In the genomic region with DNA sequence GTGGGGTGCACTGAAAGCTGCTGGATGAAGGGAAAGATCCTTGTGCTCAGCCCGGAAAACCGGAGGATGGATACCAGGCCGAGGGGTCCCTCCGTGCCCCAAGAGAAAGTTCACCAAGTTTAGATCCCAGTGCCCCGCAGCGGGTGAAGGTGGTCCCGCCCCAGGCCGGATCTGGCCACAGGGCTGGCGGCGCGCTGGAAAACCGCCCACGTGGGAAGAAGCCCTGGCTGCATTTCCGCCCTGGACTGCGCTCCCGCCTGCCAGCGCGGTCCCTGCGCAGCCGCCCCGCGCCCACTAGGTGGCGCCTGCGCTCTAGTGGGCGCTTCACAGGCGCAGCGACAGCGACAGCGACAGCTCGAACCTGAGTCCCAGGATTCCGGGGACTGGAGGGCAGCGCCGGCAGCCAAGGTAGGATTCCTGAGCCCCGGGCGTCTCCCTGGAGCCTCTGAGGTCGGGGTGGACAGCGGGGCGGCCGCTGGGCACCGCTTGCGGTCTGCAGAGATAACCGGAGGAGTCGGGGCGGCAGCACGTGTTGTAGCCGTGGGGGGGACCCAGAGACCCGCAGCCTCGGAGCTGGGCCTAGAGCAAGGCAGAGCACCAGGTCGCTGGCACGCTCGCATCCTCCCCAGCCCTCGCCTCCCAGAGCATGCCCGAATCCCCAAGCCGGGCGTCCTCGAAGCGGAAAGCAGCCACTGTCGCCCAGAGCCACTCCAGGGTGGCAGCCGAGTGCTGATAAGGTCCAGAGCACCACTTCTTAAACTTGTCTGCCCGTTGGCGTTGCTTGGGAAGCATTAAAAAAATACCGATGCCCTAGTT, we compare ENCODE assay signal across 8 cellular contexts. TPM values are rescaled to one million over a fixed set of nuclear protein-coding genes. Genes with fewer than 3 reads are reported as not detected.
A peak's percentile ranks its signal among the peaks of the same experiment; 100 is the strongest.
DNase-seq lines count a peak whose midpoint lies in the region; ATAC-seq and TF ChIP-seq lines count a peak whose summit lies in the region.

A gene with protein sequence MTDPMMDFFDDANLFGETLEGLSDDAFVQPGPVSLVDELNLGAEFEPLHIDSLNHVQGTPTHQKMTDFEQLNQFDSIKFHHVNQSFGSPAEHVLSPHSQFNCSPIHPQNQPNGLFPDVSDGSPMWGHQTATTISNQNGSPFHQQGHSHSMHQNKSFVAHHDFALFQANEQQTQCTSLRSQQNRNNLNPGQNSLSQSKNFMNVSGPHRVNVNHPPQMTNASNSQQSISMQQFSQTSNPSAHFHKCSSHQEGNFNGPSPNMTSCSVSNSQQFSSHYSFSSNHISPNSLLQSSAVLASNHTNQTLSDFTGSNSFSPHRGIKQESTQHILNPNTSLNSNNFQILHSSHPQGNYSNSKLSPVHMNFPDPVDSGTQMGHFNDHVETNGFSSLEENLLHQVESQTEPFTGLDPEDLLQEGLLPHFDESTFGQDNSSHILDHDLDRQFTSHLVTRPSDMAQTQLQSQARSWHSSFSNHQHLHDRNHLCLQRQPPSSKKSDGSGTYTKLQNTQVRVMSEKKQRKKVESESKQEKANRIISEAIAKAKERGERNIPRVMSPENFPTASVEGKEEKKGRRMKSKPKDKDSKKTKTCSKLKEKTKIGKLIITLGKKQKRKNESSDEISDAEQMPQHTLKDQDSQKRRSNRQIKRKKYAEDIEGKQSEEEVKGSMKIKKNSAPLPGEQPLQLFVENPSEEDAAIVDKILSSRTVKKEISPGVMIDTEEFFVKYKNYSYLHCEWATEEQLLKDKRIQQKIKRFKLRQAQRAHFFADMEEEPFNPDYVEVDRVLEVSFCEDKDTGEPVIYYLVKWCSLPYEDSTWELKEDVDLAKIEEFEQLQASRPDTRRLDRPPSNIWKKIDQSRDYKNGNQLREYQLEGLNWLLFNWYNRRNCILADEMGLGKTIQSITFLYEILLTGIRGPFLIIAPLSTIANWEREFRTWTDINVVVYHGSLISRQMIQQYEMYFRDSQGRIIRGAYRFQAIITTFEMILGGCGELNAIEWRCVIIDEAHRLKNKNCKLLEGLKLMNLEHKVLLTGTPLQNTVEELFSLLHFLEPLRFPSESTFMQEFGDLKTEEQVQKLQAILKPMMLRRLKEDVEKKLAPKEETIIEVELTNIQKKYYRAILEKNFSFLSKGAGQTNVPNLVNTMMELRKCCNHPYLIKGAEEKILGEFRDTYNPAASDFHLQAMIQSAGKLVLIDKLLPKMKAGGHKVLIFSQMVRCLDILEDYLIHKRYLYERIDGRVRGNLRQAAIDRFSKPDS (N-terminal part only) (plus strand): TSS at position 322 of the 816 bp plus-strand sequence. CDS start 101,099 bp downstream, outside the sequence.

- peak within 1 kb of the TSS; percentile 92 for H3K23ac ChIP-seq in IMR-90 (ENCODE audit: low read depth, low read length)

- no peaks in the 10 kb centered on the region for H3K9me3 ChIP-seq in IMR-90 (ENCODE audit: control insufficient read depth, insufficient read depth, low read length)
- no peaks in the 10 kb centered on the region for H3K9me3 ChIP-seq in mucosa of descending colon

- TF ChIP-seq RAD21 in IMR-90 (IDR thresholded peaks at IDR 0.05; ENCODE audit: low read length) = peak; percentile 97

- in situ Hi-C loops in IMR-90 (cut with MboI; ENCODE audit: low sequenced_read_pairs) = loop anchor here (10.0 to 25.0 kb wide), 4 partner anchors 100 to 1168 kb away; a partner anchor contains a TSS

- H4K8ac ChIP-seq in IMR-90 (ENCODE audit: low read depth in 2 of 2, low read length in 2 of 2) = peak within 1 kb of the TSS; percentile 93 to 95

- TF ChIP-seq CTCF in IMR-90 (conservative IDR thresholded peaks at IDR 0.05; ENCODE audit: low read depth, low read length) (peak; percentile 98), epithelial cell of esophagus (IDR thresholded peaks at IDR 0.05; ENCODE audit: insufficient read depth, low read depth, low read length, missing control alignments) (peak; percentile 70), mucosa of descending colon (IDR thresholded peaks at IDR 0.05) (peak; percentile 100)

- H3K4ac ChIP-seq in IMR-90 (ENCODE audit: low read depth, low read length) = peak within 1 kb of the TSS; percentile 93

- H2BK15ac ChIP-seq in IMR-90 (ENCODE audit: low read depth, low read length) = peak within 1 kb of the TSS; percentile 76; the same call in 2 of the 3 replicates

- H3K27me3 ChIP-seq in IMR-90 (ENCODE audit: control insufficient read depth, insufficient read depth, low read length) = no peaks in the 10 kb centered on the region

- H3K4me2 ChIP-seq in IMR-90 (ENCODE audit: low read depth, low read length) = peak within 1 kb of the TSS; percentile 97

- intact Hi-C loops in IMR-90 (cut with micrococcal nuclease) = loop anchor here (1.0 to 5.0 kb wide), 8 partner anchors 26 to 228 kb away; no protein-coding TSS in a partner anchor
- intact Hi-C loops in mucosa of descending colon (cut with DNase I, micrococcal nuclease) = loop anchor here (5.0 to 10.0 kb wide), 3 partner anchors 47 to 150 kb away; no protein-coding TSS in a partner anchor

- peak within 1 kb of the TSS; percentile 84 for H3K9ac ChIP-seq in IMR-90 (ENCODE audit: low read depth, low read length)

- peak within 1 kb of the TSS; percentile 84 for H3K56ac ChIP-seq in IMR-90 (ENCODE audit: extremely low read depth, insufficient read depth, low read length)

- H2AFZ ChIP-seq in IMR-90 (replicated peaks; ENCODE audit: low read length, poor library complexity) = peak within 1 kb of the TSS; percentile 96

- ATAC-seq in GM21526 (IDR thresholded peaks at IDR 0.05; ENCODE audit: low FRiP score, unreplicated experiment) = peak; percentile 72
- peak; percentile 78 for ATAC-seq in IMR-90 (ENCODE audit: low read depth)
- peak; percentile 90 for ATAC-seq in mucosa of descending colon

- H2AK9ac ChIP-seq in IMR-90 (replicated peaks; ENCODE audit: low read depth, low read length, poor library complexity) = peak within 1 kb of the TSS; percentile 97

- dilution Hi-C loops in IMR-90 (cut with HindIII; ENCODE audit: low sequenced_read_pairs, unreplicated experiment) = no loop called here

- peaks cover 20% of the 10 kb centered on the region for H3K4me1 ChIP-seq in IMR-90 (ENCODE audit: control insufficient read depth, insufficient read depth, low read length)
- peaks cover 26% of the 10 kb centered on the region for H3K4me1 ChIP-seq in mucosa of descending colon (ENCODE audit: low read depth)

- DNase-seq in DMS 273 treated with DMSO at 0.1 percent for 48 hours (lab: John Stamatoyannopoulos, UW) (peak; percentile 79), IMR-90 (peak; percentile 80), OCI-M1 (lab: John Stamatoyannopoulos, UW) (peak; percentile 87), activated T-cell treated with anti-CD3 and anti-CD28 coated beads for 24 hours (ENCODE audit: low read depth) (peak; percentile 69), epithelial cell of esophagus (ENCODE audit: low read depth) (peak; percentile 83), mucosa of descending colon (peak; percentile 89 to 93 (median 91))
- DNase-seq in stimulated activated CD8-positive, alpha-beta memory T cell treated with anti-CD3 and anti-CD28 coated beads, Interleukin-4, amount 100 ng/mL, for 24 hours (ENCODE audit: low read depth) = peak; percentile 53

- H2BK120ac ChIP-seq in IMR-90 (ENCODE audit: low read depth, low read length) = peak within 1 kb of the TSS; percentile 84

- peak within 1 kb of the TSS; percentile 54 for H2BK20ac ChIP-seq in IMR-90 (ENCODE audit: low read depth, low read length)

- WGBS in IMR-90 (ENCODE audit: extremely low coverage in 2 of 2, insufficient read length in 1 of 2), 2 experiments = 1% methylated on average over 28 of the region's 62 CpGs; no CpG with 5 or more reads in 1 of the 2 experiments

- H4K20me1 ChIP-seq in IMR-90 (ENCODE audit: insufficient read depth, low read length) = no peaks in the 10 kb centered on the region

- H3K36me3 ChIP-seq in IMR-90 (ENCODE audit: control insufficient read depth, insufficient read depth, low read length) (no peaks in the 10 kb centered on the region), mucosa of descending colon (ENCODE audit: low read depth) (no peaks in the 10 kb centered on the region)

- peaks cover 12 to 60% of the 10 kb centered on the region in 2 experiments for H3K79me1 ChIP-seq in IMR-90 (ENCODE audit: low read depth in 1 of 2, low read length in 2 of 2)

- POLR2A ChIA-PET in IMR-90 (lab: Charles Lee; ENCODE audit: unreplicated experiment) = interaction anchor here (0.5 to 0.6 kb wide), 2 partner anchors 25 to 384 kb away, joined by 3 to 5 read pairs; no protein-coding TSS in a partner anchor

- no peak; the same call in 1 of the 2 replicates for TF ChIP-seq POLR2A in IMR-90 (IDR thresholded peaks at IDR 0.05; ENCODE audit: low read depth, low read length)

- peak within 1 kb of the TSS; percentile 91 for H3K27ac ChIP-seq in IMR-90 (ENCODE audit: insufficient read depth, low read length)

- no TSS peak for BruUV-seq in IMR-90 (replicated peaks; lab: Mats Ljungman, UMichigan)

- H3K14ac ChIP-seq in IMR-90 (replicated peaks; ENCODE audit: low read depth, low read length) = peak within 1 kb of the TSS; percentile 72

- H3K18ac ChIP-seq in IMR-90 (ENCODE audit: low read depth, low read length) = peak within 1 kb of the TSS; percentile 96

- CTCF ChIA-PET in IMR-90 (lab: Yijun Ruan, JAX) = interaction anchor here (0.6 to 3.0 kb wide), 15 partner anchors 25 to 237 kb away, joined by 3 to 17 read pairs (median 4); no protein-coding TSS in a partner anchor

- H2AK5ac ChIP-seq in IMR-90 (ENCODE audit: low read depth, low read length) = peak within 1 kb of the TSS; percentile 78

- peak within 1 kb of the TSS; percentile 84 for H4K91ac ChIP-seq in IMR-90 (ENCODE audit: insufficient read depth, low read depth, low read length)

- peak within 1 kb of the TSS; percentile 62 for H3K4me3 ChIP-seq in IMR-90 (ENCODE audit: insufficient read depth, low read depth, low read length)
- peak within 1 kb of the TSS; percentile 83 for H3K4me3 ChIP-seq in epithelial cell of esophagus (ENCODE audit: low read length)
- peak within 1 kb of the TSS; percentile 67 for H3K4me3 ChIP-seq in mucosa of descending colon

- H4K5ac ChIP-seq in IMR-90 (ENCODE audit: low read depth, low read length) = peak within 1 kb of the TSS; percentile 98

- peak within 1 kb of the TSS; percentile 88 for H2BK5ac ChIP-seq in IMR-90 (ENCODE audit: low read depth, low read length, poor library complexity, severe bottlenecking)

- H3K9me1 ChIP-seq in IMR-90 (ENCODE audit: insufficient read depth, low read length) = peaks cover 12% of the 10 kb centered on the region

TF ChIP-seq in IMR-90, 13 proteins besides CTCF, POLR2A, EP300 and RAD21 (continues in another document):
- TF ChIP-seq RCOR1 (IDR thresholded peaks at IDR 0.05; ENCODE audit: insufficient replicate concordance, low read length) = peak; percentile 28
- peak; percentile 73; the same call in 1 of the 2 replicates for TF ChIP-seq MAZ (IDR thresholded peaks at IDR 0.05; ENCODE audit: borderline replicate concordance, low read depth, low read length)
- no peak for TF ChIP-seq MAFK (IDR thresholded peaks at IDR 0.05; ENCODE audit: low read depth, low read length)
- TF ChIP-seq RFX5 (IDR thresholded peaks at IDR 0.05; ENCODE audit: low read depth, low read length) = no peak

RNA-seq across cellular contexts. Expression of the gene that starts here (rescaled TPM):
- 48.8 and 61.4 TPM in 2 replicates for total RNA-seq in IMR-90 (2012; rRNA removed)
- polyA plus RNA-seq in IMR-90 (2012; rRNA removed) = 8.4 and 9.1 TPM in 2 replicates
- 0.93 and 1.8 TPM in 2 replicates for polyA plus RNA-seq in IMR-90 (2012; cell fraction: cytosol; rRNA removed)
- 1.9 and 26.7 TPM in 2 replicates for polyA plus RNA-seq in IMR-90 (2012; cell fraction: nucleus; rRNA removed; ENCODE audit: low replicate concordance)
- 10 to 100 TPM; 65.4 to 95.9 (median 86.6) TPM for total RNA-seq in mucosa of descending colon

Comparison
In these comparisons a context has a peak if more than half of its experiments do, and no peak if none do; other contexts are left out.
1. Peak in every context shown above with its lines: DNase-seq, ATAC-seq, H3K4me3 ChIP-seq and H3K27ac ChIP-seq.